Comparison of ENCODE assay signal across 1 cellular context in genomic region chr2:19349911-19350677, GRCh38.
TF ChIP-seq lines count a peak whose summit lies in the region.

No MANE protein-coding gene starts in this region.

TF ChIP-seq in IMR-90, 13 proteins besides CTCF, POLR2A, EP300 and RAD21:
- TF ChIP-seq BHLHE40 (IDR thresholded peaks at IDR 0.05; ENCODE audit: low read depth, low read length) (no peak), SMC3 (IDR thresholded peaks at IDR 0.05; ENCODE audit: low read depth, low read length) (peak; percentile 6; the same call in 1 of the 2 replicates)
TF ChIP-seq in IMR-90: peak in this region for 1.
